In genomic region chr2:40299173-40299572, GRCh38 we compare ENCODE assay signal across 31 cellular contexts.
"Had no signal": no experiment of that assay in that cellular context is flagged by ENCODE, and none has a peak within 500 bp of the region (broad histone marks: within the 10 kb centered on the region; RNA-seq: fewer than 3 reads in every experiment).

No MANE protein-coding gene starts in this region.

- H3K27ac ChIP-seq: ascending aorta, VCaP had no signal

- DNase-seq: activated B cell treated with CpG ODN at 0.5 μM for 24 hours; activated CD4-positive, alpha-beta memory T cell treated with anti-CD3 and anti-CD28 coated beads for 36 hours; activated CD4-positive, alpha-beta T cell treated with anti-CD3 and anti-CD28 coated beads for 4 hours; activated CD4-positive, alpha-beta T cell treated with anti-CD3 and anti-CD28 coated beads, Interleukin-2, amount 10 ng/mL, durations not matched to agents 24 days and 14 days; activated CD4-positive, alpha-beta T cell treated with anti-CD3 and anti-CD28 coated beads, Interleukin-2, amount 50 U/mL, for 1 hour; activated CD4-positive, alpha-beta T cell treated with anti-CD3 and anti-CD28 coated beads, Interleukin-2, amount 50 U/mL, for 4 hours; activated CD4-positive, CD25-positive, alpha-beta regulatory T cell treated with anti-CD3 and anti-CD28 coated beads, Interleukin-2, amount 50 U/mL, for 72 hours; activated CD8-positive, alpha-beta memory T cell treated with anti-CD3 and anti-CD28 coated beads, Interleukin-2, amount 50 U/mL, for 4 hours; activated CD8-positive, alpha-beta T cell treated with anti-CD3 and anti-CD28 coated beads for 36 hours; activated effector memory CD4-positive, alpha-beta T cell treated with Interleukin-2 at 50 U/mL for 16 hours; activated gamma-delta T cell; activated naive CD4-positive, alpha-beta T cell treated with anti-CD3 and anti-CD28 coated beads, Interleukin-2, amount 10 ng/mL, durations not matched to agents 7 days and 5 days; activated naive CD4-positive, alpha-beta T cell treated with Interleukin-2 at 50 U/mL for 16 hours; activated naive CD8-positive, alpha-beta T cell treated with anti-CD3 and anti-CD28 coated beads, Interleukin-2, amount 10 ng/mL, durations not matched to agents 7 days and 5 days; activated naive CD8-positive, alpha-beta T cell treated with anti-CD3 and anti-CD28 coated beads, Interleukin-2, amount 50 U/mL, for 24 hours; activated T-cell treated with anti-CD3 and anti-CD28 coated beads for 4 hours; activated T-cell treated with anti-CD3 and anti-CD28 coated beads, Interleukin-2, amount 50 U/mL, for 1 hour; activated T-cell treated with anti-CD3 and anti-CD28 coated beads, Interleukin-2, amount 50 U/mL, for 48 hours; amygdala; anterior cingulate cortex; central memory CD4-positive, alpha-beta T cell; T-cell; T-helper 17 cell had no signal

- H3K9me3 Mint-ChIP-seq: activated B cell treated with CpG ODN at 0.5 μM for 24 hours; activated CD4-positive, alpha-beta memory T cell treated with anti-CD3 and anti-CD28 coated beads for 36 hours; activated CD4-positive, alpha-beta T cell treated with anti-CD3 and anti-CD28 coated beads, Interleukin-2, amount 10 ng/mL, durations not matched to agents 24 days and 14 days; activated CD8-positive, alpha-beta T cell treated with anti-CD3 and anti-CD28 coated beads for 36 hours; activated naive CD4-positive, alpha-beta T cell treated with anti-CD3 and anti-CD28 coated beads, Interleukin-2, amount 10 ng/mL, durations not matched to agents 7 days and 5 days; activated naive CD4-positive, alpha-beta T cell treated with anti-CD3 and anti-CD28 coated beads, Interleukin-2, amount 50 U/mL, for 24 hours; activated naive CD8-positive, alpha-beta T cell treated with anti-CD3 and anti-CD28 coated beads, Interleukin-2, amount 10 ng/mL, durations not matched to agents 7 days and 5 days; activated naive CD8-positive, alpha-beta T cell treated with anti-CD3 and anti-CD28 coated beads, Interleukin-2, amount 50 U/mL, for 24 hours; activated T-helper 2 cell treated with anti-CD3 and anti-CD28 coated beads, Interferon-gamma antibody, Interleukin-2, Interleukin-4, amounts not matched to agents 10 μg/mL and 5 μg/mL and 100 μg/mL, durations not matched to agents 14 hours and 24 hours and 36 hours; brain; T-cell had no signal

- FAIRE-seq: bronchial epithelial cell, TTC549 had no signal

- H3K9me3 ChIP-seq: ascending aorta had no signal

- H3K36me3 ChIP-seq: ascending aorta had no signal

- H3K27me3 Mint-ChIP-seq: activated B cell treated with CpG ODN at 0.5 μM for 24 hours; activated CD4-positive, alpha-beta memory T cell treated with anti-CD3 and anti-CD28 coated beads for 36 hours; activated CD4-positive, alpha-beta T cell treated with anti-CD3 and anti-CD28 coated beads, Interleukin-2, amount 10 ng/mL, durations not matched to agents 24 days and 14 days; activated CD8-positive, alpha-beta T cell treated with anti-CD3 and anti-CD28 coated beads for 36 hours; activated naive CD4-positive, alpha-beta T cell treated with anti-CD3 and anti-CD28 coated beads, Interleukin-2, amount 10 ng/mL, durations not matched to agents 7 days and 5 days; activated naive CD4-positive, alpha-beta T cell treated with anti-CD3 and anti-CD28 coated beads, Interleukin-2, amount 50 U/mL, for 24 hours; activated naive CD8-positive, alpha-beta T cell; activated naive CD8-positive, alpha-beta T cell treated with anti-CD3 and anti-CD28 coated beads, Interleukin-2, amount 10 ng/mL, durations not matched to agents 7 days and 5 days; activated naive CD8-positive, alpha-beta T cell treated with anti-CD3 and anti-CD28 coated beads, Interleukin-2, amount 50 U/mL, for 24 hours; brain; T-cell; T-helper 17 cell had no signal

- H3K4me1 Mint-ChIP-seq: activated B cell treated with CpG ODN at 0.5 μM for 24 hours; activated CD4-positive, alpha-beta T cell treated with anti-CD3 and anti-CD28 coated beads, Interleukin-2, amount 10 ng/mL, durations not matched to agents 24 days and 14 days; activated naive CD4-positive, alpha-beta T cell treated with anti-CD3 and anti-CD28 coated beads, Interleukin-2, amount 10 ng/mL, durations not matched to agents 7 days and 5 days; activated naive CD4-positive, alpha-beta T cell treated with anti-CD3 and anti-CD28 coated beads, Interleukin-2, amount 50 U/mL, for 24 hours; activated naive CD8-positive, alpha-beta T cell treated with anti-CD3 and anti-CD28 coated beads, Interleukin-2, amount 10 ng/mL, durations not matched to agents 7 days and 5 days; activated naive CD8-positive, alpha-beta T cell treated with anti-CD3 and anti-CD28 coated beads, Interleukin-2, amount 50 U/mL, for 24 hours; T-cell; T-helper 17 cell had no signal

- H3K4me1 ChIP-seq: ascending aorta had no signal

- H3K36me3 Mint-ChIP-seq: activated CD4-positive, alpha-beta memory T cell treated with anti-CD3 and anti-CD28 coated beads for 36 hours; activated naive CD4-positive, alpha-beta T cell treated with anti-CD3 and anti-CD28 coated beads, Interleukin-2, amount 10 ng/mL, durations not matched to agents 7 days and 5 days; activated naive CD4-positive, alpha-beta T cell treated with anti-CD3 and anti-CD28 coated beads, Interleukin-2, amount 50 U/mL, for 24 hours; activated naive CD8-positive, alpha-beta T cell; activated naive CD8-positive, alpha-beta T cell treated with anti-CD3 and anti-CD28 coated beads, Interleukin-2, amount 10 ng/mL, durations not matched to agents 7 days and 5 days; T-cell had no signal

- H3K27me3 ChIP-seq: ascending aorta had no signal

- H3K4me3 ChIP-seq: ascending aorta had no signal

- H3K27ac Mint-ChIP-seq: activated B cell treated with CpG ODN at 0.5 μM for 24 hours; activated CD4-positive, alpha-beta memory T cell treated with anti-CD3 and anti-CD28 coated beads for 36 hours; activated CD4-positive, alpha-beta T cell treated with anti-CD3 and anti-CD28 coated beads, Interleukin-2, amount 10 ng/mL, durations not matched to agents 24 days and 14 days; activated CD8-positive, alpha-beta T cell treated with anti-CD3 and anti-CD28 coated beads for 36 hours; activated naive CD4-positive, alpha-beta T cell treated with anti-CD3 and anti-CD28 coated beads, Interleukin-2, amount 10 ng/mL, durations not matched to agents 7 days and 5 days; activated naive CD4-positive, alpha-beta T cell treated with anti-CD3 and anti-CD28 coated beads, Interleukin-2, amount 50 U/mL, for 24 hours; activated naive CD8-positive, alpha-beta T cell; activated naive CD8-positive, alpha-beta T cell treated with anti-CD3 and anti-CD28 coated beads, Interleukin-2, amount 10 ng/mL, durations not matched to agents 7 days and 5 days; activated naive CD8-positive, alpha-beta T cell treated with anti-CD3 and anti-CD28 coated beads, Interleukin-2, amount 50 U/mL, for 24 hours; activated T-helper 2 cell treated with anti-CD3 and anti-CD28 coated beads, Interferon-gamma antibody, Interleukin-2, Interleukin-4, amounts not matched to agents 10 μg/mL and 5 μg/mL and 100 μg/mL, durations not matched to agents 14 hours and 24 hours and 36 hours; brain; T-cell; T-helper 17 cell had no signal

- ATAC-seq: activated CD8-positive, alpha-beta T cell treated with anti-CD3 and anti-CD28 coated beads for 36 hours; activated naive CD8-positive, alpha-beta T cell treated with anti-CD3 and anti-CD28 coated beads, Interleukin-2, amount 50 U/mL, for 24 hours; T-cell; T-helper 17 cell had no signal

- H3K4me3 Mint-ChIP-seq: activated B cell treated with CpG ODN at 0.5 μM for 24 hours; activated CD4-positive, alpha-beta memory T cell treated with anti-CD3 and anti-CD28 coated beads for 36 hours; activated CD4-positive, alpha-beta T cell treated with anti-CD3 and anti-CD28 coated beads, Interleukin-2, amount 10 ng/mL, durations not matched to agents 24 days and 14 days; activated CD8-positive, alpha-beta T cell treated with anti-CD3 and anti-CD28 coated beads for 36 hours; activated naive CD4-positive, alpha-beta T cell treated with anti-CD3 and anti-CD28 coated beads, Interleukin-2, amount 10 ng/mL, durations not matched to agents 7 days and 5 days; activated naive CD4-positive, alpha-beta T cell treated with anti-CD3 and anti-CD28 coated beads, Interleukin-2, amount 50 U/mL, for 24 hours; activated naive CD8-positive, alpha-beta T cell; activated naive CD8-positive, alpha-beta T cell treated with anti-CD3 and anti-CD28 coated beads, Interleukin-2, amount 10 ng/mL, durations not matched to agents 7 days and 5 days; activated naive CD8-positive, alpha-beta T cell treated with anti-CD3 and anti-CD28 coated beads, Interleukin-2, amount 50 U/mL, for 24 hours; brain; T-cell; T-helper 17 cell had no signal
